In the genomic region with DNA sequence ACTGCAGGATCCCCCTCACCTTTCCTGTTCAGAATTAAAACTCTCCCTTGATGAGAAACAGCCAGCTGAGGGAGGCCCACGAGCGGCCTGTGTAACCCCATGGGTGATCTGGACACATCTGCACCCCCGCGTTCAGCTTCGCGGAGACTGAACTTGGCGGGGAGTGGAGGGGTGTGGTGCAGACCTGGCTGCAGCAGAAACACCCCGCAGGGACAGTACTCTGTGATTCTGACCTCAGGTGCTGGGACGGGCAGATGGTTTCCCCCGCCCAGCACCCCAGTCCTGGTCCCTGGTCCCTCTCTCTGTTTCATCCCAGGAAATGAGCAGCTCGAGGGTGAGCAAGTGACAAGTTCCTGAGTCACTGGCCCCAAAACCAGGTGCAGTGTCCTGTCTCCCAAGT, we compare ENCODE assay signal across 19 cellular contexts. TPM values are rescaled to one million over a fixed set of nuclear protein-coding genes. Genes with fewer than 3 reads are reported as not detected.
A peak's percentile ranks its signal among the peaks of the same experiment; 100 is the strongest.
DNase-seq lines count a peak whose midpoint lies in the region; ATAC-seq and TF ChIP-seq lines count a peak whose summit lies in the region.
"Had no signal": no experiment of that assay in that cellular context is flagged by ENCODE, and none has a peak within 500 bp of the region (broad histone marks: within the 10 kb centered on the region; RNA-seq: fewer than 3 reads in every experiment).

No MANE protein-coding gene starts in this region.

- H3K36me3 Mint-ChIP-seq in GM23338 (ENCODE audit: low read depth), result peaks cover 3% of the 10 kb centered on the region; the same call in 1 of the 3 replicates
- no peaks in the 10 kb centered on the region for H3K36me3 Mint-ChIP-seq in activated T-helper 2 cell treated with anti-CD3 and anti-CD28 coated beads, Interferon-gamma antibody, Interleukin-2, Interleukin-4, amounts not matched to agents 10 μg/mL and 5 μg/mL and 100 μg/mL, durations not matched to agents 14 hours and 24 hours and 36 hours (ENCODE audit: low read depth)
- H3K36me3 Mint-ChIP-seq: CD8-positive, alpha-beta T cell had no signal

- DNase-seq in GM23338 (ENCODE audit: low spot score) (no peak), PC-3 (peak; percentile 44), iPS-NIHi7 (ENCODE audit: extremely low spot score) (peak; percentile 10), NCI-H345 treated with DMSO at 0.1 percent for 48 hours (lab: John Stamatoyannopoulos, UW; ENCODE audit: unreplicated experiment) (no peak)
- DNase-seq in activated T-helper 2 cell treated with anti-CD3 and anti-CD28 coated beads, Interferon-gamma antibody, Interleukin-2, Interleukin-4, amounts not matched to agents 10 μg/mL and 5 μg/mL and 100 μg/mL, durations not matched to agents 14 hours and 24 hours and 36 hours (ENCODE audit: low spot score), result no peak
- DNase-seq in activated CD4-positive, CD25-positive, alpha-beta regulatory T cell treated with anti-CD3 and anti-CD28 coated beads, Interleukin-2, amount 50 U/mL, for 72 hours, result no peak
- DNase-seq: AML-193; Calu3; CD8-positive, alpha-beta T cell; DMS79 treated with DMSO at 0.1 percent for 48 hours; GF-D8; HFFc6; KBM-7 had no signal

- H3K9me3 Mint-ChIP-seq in GM23338, result no peaks in the 10 kb centered on the region
- no peaks in the 10 kb centered on the region for H3K9me3 Mint-ChIP-seq in activated T-helper 2 cell treated with anti-CD3 and anti-CD28 coated beads, Interferon-gamma antibody, Interleukin-2, Interleukin-4, amounts not matched to agents 10 μg/mL and 5 μg/mL and 100 μg/mL, durations not matched to agents 14 hours and 24 hours and 36 hours
- H3K9me3 Mint-ChIP-seq: CD8-positive, alpha-beta T cell; HFFc6; IgD-negative memory B cell had no signal

- H3K4me1 ChIP-seq in BLaER1, result peaks cover 25% of the 10 kb centered on the region
- H3K4me1 ChIP-seq in GM23338 (ENCODE audit: insufficient read depth), result peaks cover 11% of the 10 kb centered on the region
- H3K4me1 ChIP-seq in PC-3 (ENCODE audit: insufficient read depth, low read length), result peaks cover 9% of the 10 kb centered on the region; the same call in 1 of the 2 replicates
- H3K4me1 ChIP-seq: A549 had no signal

- H3K36me3 ChIP-seq in BLaER1 (peaks cover 80% of the 10 kb centered on the region), GM23338 (ENCODE audit: insufficient read depth) (no peaks in the 10 kb centered on the region), PC-3 (ENCODE audit: low read depth, low read length) (no peaks in the 10 kb centered on the region; the same call in 1 of the 2 replicates)

- H3K4me2 ChIP-seq in BLaER1, result 0 out of 2 replicates have a peak overlapping the region, but pooled peaks have one; percentile 25
- H3K4me2 ChIP-seq in GM23338, result no peak overlapping the region; the same call in 1 of the 2 replicates
- no peak overlapping the region for H3K4me2 ChIP-seq in PC-3 (ENCODE audit: low read length)
- H3K4me2 ChIP-seq: A549 had no signal

- peaks cover 36% of the 10 kb centered on the region for H3K4me1 Mint-ChIP-seq in GM23338
- H3K4me1 Mint-ChIP-seq in activated T-helper 2 cell treated with anti-CD3 and anti-CD28 coated beads, Interferon-gamma antibody, Interleukin-2, Interleukin-4, amounts not matched to agents 10 μg/mL and 5 μg/mL and 100 μg/mL, durations not matched to agents 14 hours and 24 hours and 36 hours (ENCODE audit: low read depth), result no peaks in the 10 kb centered on the region
- H3K4me1 Mint-ChIP-seq: IgD-negative memory B cell had no signal

- H3K9me3 ChIP-seq in BLaER1 (no peaks in the 10 kb centered on the region), PC-3 (ENCODE audit: low read length) (no peaks in the 10 kb centered on the region)
- H3K9me3 ChIP-seq: A549 had no signal

- no peak overlapping the region for H3K9ac ChIP-seq in BLaER1
- no peak overlapping the region for H3K9ac ChIP-seq in PC-3 (ENCODE audit: low read length)

- H3K27ac Mint-ChIP-seq in GM23338, result no peak overlapping the region
- H3K27ac Mint-ChIP-seq in activated T-helper 2 cell treated with anti-CD3 and anti-CD28 coated beads, Interferon-gamma antibody, Interleukin-2, Interleukin-4, amounts not matched to agents 10 μg/mL and 5 μg/mL and 100 μg/mL, durations not matched to agents 14 hours and 24 hours and 36 hours, result no peak overlapping the region
- H3K27ac Mint-ChIP-seq: CD8-positive, alpha-beta T cell; HFFc6; IgD-negative memory B cell had no signal

- no peaks in the 10 kb centered on the region for H4K20me1 ChIP-seq in BLaER1
- H4K20me1 ChIP-seq in GM23338 (replicated peaks; ENCODE audit: insufficient read depth), result no peaks in the 10 kb centered on the region
- no peaks in the 10 kb centered on the region for H4K20me1 ChIP-seq in PC-3 (ENCODE audit: low read length)

- H3K27me3 ChIP-seq in BLaER1, result no peaks in the 10 kb centered on the region
- H3K27me3 ChIP-seq in GM23338 (ENCODE audit: insufficient read depth), result no peaks in the 10 kb centered on the region
- no peaks in the 10 kb centered on the region for H3K27me3 ChIP-seq in PC-3 (ENCODE audit: low read length)

- no peaks in the 10 kb centered on the region for H3K9me2 ChIP-seq in GM23338 (ENCODE audit: insufficient read depth)
- no peaks in the 10 kb centered on the region for H3K9me2 ChIP-seq in PC-3 (replicated peaks; ENCODE audit: low read length)

- BruUV-seq in PC-3 (replicated peaks; lab: Mats Ljungman, UMichigan), result no TSS peak

- H2AFZ ChIP-seq in GM23338, result no peak overlapping the region
- no peak overlapping the region for H2AFZ ChIP-seq in PC-3 (ENCODE audit: low read length)

- CTCF ChIA-PET in PC-3 (lab: Charles Lee), result no interaction called here

- peak; percentile 34 for ATAC-seq in GM23338
- ATAC-seq in PC-3, result peak; percentile 90; the same call in 1 of the 2 replicates
- ATAC-seq in GM21576 (IDR thresholded peaks at IDR 0.05; ENCODE audit: unreplicated experiment), result no peak
- ATAC-seq: A549; CD8-positive, alpha-beta T cell; HCT116 had no signal

- H3F3A ChIP-seq in GM23338 (replicated peaks; ENCODE audit: low read depth) (0 out of 2 replicates have a peak, but pooled peaks cover 4% of the 10 kb centered on the region), PC-3 (ENCODE audit: low read length, unreplicated experiment) (no peaks in the 10 kb centered on the region)

- H3K79me2 ChIP-seq in GM23338 (replicated peaks; ENCODE audit: insufficient read depth) (no peaks in the 10 kb centered on the region), PC-3 (ENCODE audit: low read length) (no peaks in the 10 kb centered on the region)

- POLR2A ChIA-PET in PC-3 (lab: Charles Lee; ENCODE audit: unreplicated experiment), result no interaction called here

- H3K27me3 Mint-ChIP-seq in GM23338 (ENCODE audit: insufficient read depth, low read depth, poor library complexity), result peaks cover 21% of the 10 kb centered on the region
- no peaks in the 10 kb centered on the region for H3K27me3 Mint-ChIP-seq in activated T-helper 2 cell treated with anti-CD3 and anti-CD28 coated beads, Interferon-gamma antibody, Interleukin-2, Interleukin-4, amounts not matched to agents 10 μg/mL and 5 μg/mL and 100 μg/mL, durations not matched to agents 14 hours and 24 hours and 36 hours (ENCODE audit: low read depth)

- intact Hi-C loops in PC-3 (cut with micrococcal nuclease), result no loop called here
- intact Hi-C loops in activated T-helper 2 cell treated with anti-CD3 and anti-CD28 coated beads, Interferon-gamma antibody, Interleukin-2, Interleukin-4, amounts not matched to agents 10 μg/mL and 5 μg/mL and 100 μg/mL, durations not matched to agents 14 hours and 24 hours and 36 hours (cut with micrococcal nuclease), result no loop called here

- TF ChIP-seq CTCF in GM23338 (conservative IDR thresholded peaks at IDR 0.05; ENCODE audit: low read depth in 2 of 2) (no peak), PC-3 (conservative IDR thresholded peaks at IDR 0.05; ENCODE audit: low read depth, low read length) (no peak)

- H3K27ac ChIP-seq in BLaER1 (no peak overlapping the region), GM23338 (ENCODE audit: low read depth) (no peak overlapping the region), PC-3 (ENCODE audit: low read length) (no peak overlapping the region)
- H3K27ac ChIP-seq: A549, HL-60 had no signal

- no peak overlapping the region for H3K4me3 Mint-ChIP-seq in GM23338
- H3K4me3 Mint-ChIP-seq in activated T-helper 2 cell treated with anti-CD3 and anti-CD28 coated beads, Interferon-gamma antibody, Interleukin-2, Interleukin-4, amounts not matched to agents 10 μg/mL and 5 μg/mL and 100 μg/mL, durations not matched to agents 14 hours and 24 hours and 36 hours (ENCODE audit: low read depth), result no peak overlapping the region
- H3K4me3 Mint-ChIP-seq: CD8-positive, alpha-beta T cell; HFFc6; IgD-negative memory B cell had no signal

- H3K4me3 ChIP-seq in BLaER1 (no peak overlapping the region), GM23338 (no peak overlapping the region), PC-3 (ENCODE audit: low read length) (no peak overlapping the region)
- H3K4me3 ChIP-seq: A549 had no signal

TF ChIP-seq in GM23338, 12 proteins besides CTCF, POLR2A, EP300 and RAD21 (continues in another document):
- TF ChIP-seq JUNB (IDR thresholded peaks at IDR 0.05; ENCODE audit: unreplicated experiment) (no peak), ZNF114 (CRISPR knock-in tag; IDR thresholded peaks at IDR 0.05) (no peak), CREB1 (CRISPR knock-in tag; IDR thresholded peaks at IDR 0.05; ENCODE audit: low read depth) (no peak), POLR2AphosphoS5 (IDR thresholded peaks at IDR 0.05; ENCODE audit: low read depth) (no peak), NANOG (IDR thresholded peaks at IDR 0.05; ENCODE audit: borderline replicate concordance) (no peak)

RNA-seq across cellular contexts. Expression of a gene that starts 41.2 kb away (rescaled TPM):
- total RNA-seq in GM23338 (2014; rRNA removed; shearing (Covaris generic)), result 0.50 and 1.3 TPM in 2 replicates
- polyA plus RNA-seq in GM23338 (2016; fragmentation: Nextera tagmentation; extraction: Ambion mirVana), result 0.87 and 0.99 TPM in 2 replicates
- 30.5 and 40.5 TPM in 2 replicates for total RNA-seq in PC-3 (2014; rRNA removed)
- not detected in 2 replicates for total RNA-seq in activated T-helper 2 cell treated with anti-CD3 and anti-CD28 coated beads, Interferon-gamma antibody, Interleukin-2, Interleukin-4, amounts not matched to agents 10 μg/mL and 5 μg/mL and 100 μg/mL, durations not matched to agents 14 hours and 24 hours and 36 hours
- total RNA-seq: CD8-positive, alpha-beta T cell; HFFc6 had no signal
- polyA plus RNA-seq: IgD-negative memory B cell had no signal

Comparison
In these comparisons a context has a peak if more than half of its experiments do, and no peak if none do; other contexts are left out.
1. DNase-seq: peak in PC-3 (single experiment) and iPS-NIHi7 (single experiment); none in GM23338 (single experiment), NCI-H345 treated with DMSO at 0.1 percent for 48 hours (single experiment), activated T-helper 2 cell treated with anti-CD3 and anti-CD28 coated beads, Interferon-gamma antibody, Interleukin-2, Interleukin-4, amounts not matched to agents 10 μg/mL and 5 μg/mL and 100 μg/mL, durations not matched to agents 14 hours and 24 hours and 36 hours (single experiment) and activated CD4-positive, CD25-positive, alpha-beta regulatory T cell treated with anti-CD3 and anti-CD28 coated beads, Interleukin-2, amount 50 U/mL, for 72 hours (single experiment).
2. RNA of a gene that starts 41.2 kb away (total RNA-seq): 30.5 to 40.5 TPM in PC-3; 0.50 to 1.3 TPM in GM23338 and not detected in activated T-helper 2 cell treated with anti-CD3 and anti-CD28 coated beads, Interferon-gamma antibody, Interleukin-2, Interleukin-4, amounts not matched to agents 10 μg/mL and 5 μg/mL and 100 μg/mL, durations not matched to agents 14 hours and 24 hours and 36 hours; every median in the first group is over 10 times any median in the second.